Comparison of ENCODE assay signal across 20 cellular contexts in genomic region chr5:111628901-111629300, GRCh38.
"Had no signal": no experiment of that assay in that cellular context is flagged by ENCODE, and none has a peak within 500 bp of the region (broad histone marks: within the 10 kb centered on the region; RNA-seq: fewer than 3 reads in every experiment).

No MANE protein-coding gene starts in this region.

- H3K36me3 ChIP-seq: gastrocnemius medialis, tibial artery, uterus had no signal

- H3K4me3 ChIP-seq: gastrocnemius medialis, tibial artery, uterus had no signal

- DNase-seq: activated CD4-positive, alpha-beta T cell treated with anti-CD3 and anti-CD28 coated beads for 48 hours; activated CD8-positive, alpha-beta T cell treated with anti-CD3 and anti-CD28 coated beads, Interleukin-2, amount 10 ng/mL, durations not matched to agents 7 days and 5 days; activated naive CD4-positive, alpha-beta T cell; activated naive CD8-positive, alpha-beta T cell treated with anti-CD3 and anti-CD28 coated beads, Interleukin-2, amount 50 U/mL, for 24 hours; central memory CD4-positive, alpha-beta T cell; effector memory CD8-positive, alpha-beta T cell; gastrocnemius medialis; kidney; midbrain; naive B cell; small intestine; T-cell; T1000; tibial artery; uterus had no signal

- H3K4me1 Mint-ChIP-seq: naive B cell, T-cell had no signal

- H3K27me3 ChIP-seq: gastrocnemius medialis, tibial artery, uterus had no signal

- H3K9me3 ChIP-seq: gastrocnemius medialis, tibial artery, uterus had no signal

- H3K4me3 Mint-ChIP-seq: activated CD8-positive, alpha-beta T cell treated with anti-CD3 and anti-CD28 coated beads, Interleukin-2, amount 10 ng/mL, durations not matched to agents 7 days and 5 days; activated naive CD8-positive, alpha-beta T cell treated with anti-CD3 and anti-CD28 coated beads, Interleukin-2, amount 50 U/mL, for 24 hours; activated T-helper 1 cell treated with anti-CD3 and anti-CD28 coated beads, Interleukin-12 subunit alpha, Interleukin-12 subunit beta, Interleukin-2, Interleukin-4 antibody, amounts not matched to agents 30 ng/mL and 10 ng/mL and 1 ng/mL, durations not matched to agents 14 hours and 24 hours and 36 hours; dendritic cell treated with granulocyte-macrophage colony-stimulating factor and Interleukin-4, amounts not matched to agents 40 ng/mL and 50 ng/mL, for 4 days; effector memory CD8-positive, alpha-beta T cell; naive B cell; T-cell had no signal

- H3K27ac ChIP-seq: epithelial cell of prostate, gastrocnemius medialis, parathyroid adenoma, tibial artery, uterus, VCaP had no signal

- H3K79me2 ChIP-seq: parathyroid adenoma had no signal

- H3K27ac Mint-ChIP-seq: activated CD8-positive, alpha-beta T cell treated with anti-CD3 and anti-CD28 coated beads, Interleukin-2, amount 10 ng/mL, durations not matched to agents 7 days and 5 days; dendritic cell treated with granulocyte-macrophage colony-stimulating factor and Interleukin-4, amounts not matched to agents 40 ng/mL and 50 ng/mL, for 4 days; effector memory CD8-positive, alpha-beta T cell; naive B cell; T-cell had no signal

- H3K27me3 Mint-ChIP-seq: dendritic cell treated with granulocyte-macrophage colony-stimulating factor and Interleukin-4, amounts not matched to agents 40 ng/mL and 50 ng/mL, for 4 days; naive B cell had no signal

- H3K9ac ChIP-seq: parathyroid adenoma had no signal

- H3K4me1 ChIP-seq: gastrocnemius medialis, parathyroid adenoma, uterus had no signal

- H2AFZ ChIP-seq: parathyroid adenoma had no signal

- H3K36me3 Mint-ChIP-seq: T-cell had no signal
